ENCODE assay signal across 14 cellular contexts in the genomic region with DNA sequence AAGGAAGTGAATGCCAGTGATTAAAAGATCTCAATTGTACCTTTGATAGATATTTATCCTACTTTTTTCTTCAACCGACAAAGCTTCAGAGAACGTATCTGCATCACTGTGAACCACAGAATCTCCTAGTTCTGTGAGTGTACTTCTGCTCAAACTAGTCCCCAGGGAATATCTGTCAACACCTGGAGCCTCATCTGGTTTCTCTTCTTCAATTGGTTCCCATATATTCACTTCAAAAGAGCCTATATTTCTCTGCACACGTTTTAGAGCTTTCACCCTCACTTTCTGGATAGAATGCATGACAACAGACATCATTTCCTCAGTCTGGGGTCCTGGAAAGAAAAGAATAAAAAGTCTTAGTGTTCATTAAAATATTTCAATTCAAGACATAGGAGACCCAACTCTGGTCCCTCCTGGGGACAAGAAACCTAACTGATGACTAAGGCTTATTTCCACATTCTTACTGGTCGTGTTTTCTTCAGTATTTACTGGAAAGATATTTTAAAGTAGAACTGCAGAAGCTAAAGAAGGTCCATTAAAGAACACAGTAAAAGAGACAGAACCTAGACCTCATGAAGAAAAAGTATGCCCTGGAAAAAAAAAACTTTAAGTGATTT.
DNase-seq lines count a peak whose midpoint lies in the region; ATAC-seq and TF ChIP-seq lines count a peak whose summit lies in the region.
"Had no signal": no experiment of that assay in that cellular context is flagged by ENCODE, and none has a peak within 500 bp of the region (broad histone marks: within the 10 kb centered on the region; RNA-seq: fewer than 3 reads in every experiment).

No MANE protein-coding gene starts in this region.

- H3K4me1 ChIP-seq in mesenchymal stem cell (ENCODE audit: control insufficient read depth, insufficient read depth, low read depth, low read length) = no peaks in the 10 kb centered on the region

- H3K79me1 ChIP-seq in mesenchymal stem cell (replicated peaks; ENCODE audit: low read length, poor library complexity, severe bottlenecking) = peaks cover 3% of the 10 kb centered on the region

- 80% methylated on average over 3 of the region's 4 CpGs for WGBS in mesenchymal stem cell

- no peak for TF ChIP-seq CTCF in GM10266 (IDR thresholded peaks at IDR 0.05; ENCODE audit: control insufficient read depth, insufficient read depth, low read depth, missing control alignments)

- no peak overlapping the region for H4K91ac ChIP-seq in mesenchymal stem cell (ENCODE audit: low read length)

- H2BK120ac ChIP-seq in mesenchymal stem cell (ENCODE audit: low read depth, low read length) = no peak overlapping the region

- H2BK15ac ChIP-seq in mesenchymal stem cell (ENCODE audit: low read depth, poor library complexity, severe bottlenecking) = no peak overlapping the region

- H3K9me3 ChIP-seq in mesenchymal stem cell (ENCODE audit: control insufficient read depth, low read length) = no peaks in the 10 kb centered on the region

- H2AK5ac ChIP-seq in mesenchymal stem cell (ENCODE audit: low read length, severe bottlenecking) = no peak overlapping the region

- no peak overlapping the region for H3K27ac ChIP-seq in mesenchymal stem cell (ENCODE audit: low read length, poor library complexity, severe bottlenecking)
- H3K27ac ChIP-seq: cardiac muscle cell had no signal

- H2BK12ac ChIP-seq in mesenchymal stem cell (ENCODE audit: low read length in 2 of 2) = no peak overlapping the region

- H3K4ac ChIP-seq in mesenchymal stem cell (ENCODE audit: low read depth in 1 of 2, low read length in 2 of 2) = no peak overlapping the region

- H3K18ac ChIP-seq in mesenchymal stem cell (ENCODE audit: low read depth in 1 of 2, low read length in 2 of 2) = no peak overlapping the region

- no peak overlapping the region for H3K9ac ChIP-seq in mesenchymal stem cell (ENCODE audit: low read length)

- no peak overlapping the region for H2AFZ ChIP-seq in mesenchymal stem cell (ENCODE audit: low read depth, low read length)

- ATAC-seq in HG02623 (IDR thresholded peaks at IDR 0.05; ENCODE audit: unreplicated experiment) (peak; percentile 70), HG03442 (IDR thresholded peaks at IDR 0.05; ENCODE audit: unreplicated experiment) (peak; percentile 85)
- ATAC-seq: left colon had no signal

- H3K23ac ChIP-seq in mesenchymal stem cell (ENCODE audit: low read length in 2 of 2) = no peak overlapping the region

- H3K27me3 ChIP-seq in mesenchymal stem cell (ENCODE audit: control insufficient read depth in 1 of 2, insufficient read depth in 1 of 2, low read length in 2 of 2) = no peaks in the 10 kb centered on the region
- H3K27me3 ChIP-seq: cardiac muscle cell had no signal

- H3K14ac ChIP-seq in mesenchymal stem cell (ENCODE audit: low read length in 2 of 2) = no peak overlapping the region

- no peak overlapping the region for H2BK5ac ChIP-seq in mesenchymal stem cell (ENCODE audit: low read depth, low read length, poor library complexity, severe bottlenecking)

- no peak overlapping the region for H3K4me2 ChIP-seq in mesenchymal stem cell (ENCODE audit: low read length, poor library complexity, severe bottlenecking)

- peaks cover 7 to 79% of the 10 kb centered on the region in 2 experiments for H3K36me3 ChIP-seq in mesenchymal stem cell (ENCODE audit: control insufficient read depth in 1 of 2, insufficient read depth in 2 of 2, low read depth in 1 of 2, low read length in 2 of 2)

- no peak overlapping the region for H3K4me3 ChIP-seq in mesenchymal stem cell (ENCODE audit: insufficient read depth in 1 of 2, low read depth in 1 of 2, low read length in 2 of 2)
- H3K4me3 ChIP-seq: cardiac muscle cell had no signal

- DNase-seq in GM10266 (ENCODE audit: extremely low spot score) (peak; percentile 32), GM19238 (ENCODE audit: insufficient read length, low spot score) (peak; percentile 24), mesenchymal stem cell (no peak), NCI-H2196 (lab: John Stamatoyannopoulos, UW; ENCODE audit: unreplicated experiment) (no peak), LoVo (ENCODE audit: low spot score) (no peak), iPS-NIHi11 (ENCODE audit: low spot score) (no peak)
- DNase-seq: activated CD4-positive, CD25-positive, alpha-beta regulatory T cell; left colon; NCI-H1694 treated with DMSO at 0.1 percent for 48 hours; nucleus accumbens; stimulated activated CD4-positive, alpha-beta T cell treated with anti-CD3 and anti-CD28 coated beads, Interleukin-1b, Interleukin-23, amount 100 ng/mL, for 48 hours had no signal

- no peak overlapping the region for H4K8ac ChIP-seq in mesenchymal stem cell (ENCODE audit: low read length)

Comparison
In these comparisons a context has a peak if more than half of its experiments do, and no peak if none do; other contexts are left out.
1. DNase-seq: peak in GM10266 (single experiment) and GM19238 (single experiment); none in mesenchymal stem cell (single experiment), NCI-H2196 (single experiment), LoVo (single experiment) and iPS-NIHi11 (single experiment).